In the genomic region with DNA sequence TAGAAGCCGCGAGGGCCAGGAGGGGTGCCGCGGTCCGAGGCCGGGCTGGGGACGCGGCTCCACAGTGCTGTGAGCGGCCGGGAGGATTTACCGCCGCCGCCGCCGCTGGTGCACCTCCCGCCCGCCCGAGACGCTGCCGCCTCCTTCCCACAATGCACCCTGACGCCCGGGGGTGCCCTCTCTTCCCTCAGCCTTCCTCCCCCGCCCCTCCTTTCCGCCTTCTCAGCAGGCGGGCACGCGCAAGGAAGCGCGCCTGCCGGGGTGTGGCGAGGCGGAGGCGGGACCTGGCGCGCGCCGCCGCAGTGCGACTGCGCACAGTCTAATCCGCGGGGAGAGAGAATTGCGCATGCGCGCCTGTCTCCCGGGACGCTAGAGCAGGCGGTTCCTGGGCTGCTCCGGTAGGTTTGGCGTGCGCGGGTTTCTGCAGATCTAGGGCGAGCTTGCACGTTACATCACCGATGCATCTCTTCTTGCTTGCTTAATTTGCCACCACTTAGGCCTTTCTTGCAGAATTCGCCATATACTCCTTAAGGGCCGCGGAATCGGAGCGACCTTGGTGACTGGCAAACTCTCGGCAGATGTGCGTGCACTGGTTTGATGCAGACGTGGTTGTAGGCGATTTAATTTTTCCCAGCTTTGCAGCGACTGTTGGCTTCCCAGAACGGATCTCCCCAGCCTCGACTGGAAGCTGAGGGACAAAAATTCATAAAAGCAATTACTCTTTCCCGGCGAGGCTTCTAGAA, we compare ENCODE assay signal across 1 cellular context.
TF ChIP-seq lines count a peak whose summit lies in the region.

Gene GVQW3, plus strand, starts transcription at position 347 of the 743 bp plus-strand sequence. CDS start 506 bp downstream, outside the sequence.
A gene with protein sequence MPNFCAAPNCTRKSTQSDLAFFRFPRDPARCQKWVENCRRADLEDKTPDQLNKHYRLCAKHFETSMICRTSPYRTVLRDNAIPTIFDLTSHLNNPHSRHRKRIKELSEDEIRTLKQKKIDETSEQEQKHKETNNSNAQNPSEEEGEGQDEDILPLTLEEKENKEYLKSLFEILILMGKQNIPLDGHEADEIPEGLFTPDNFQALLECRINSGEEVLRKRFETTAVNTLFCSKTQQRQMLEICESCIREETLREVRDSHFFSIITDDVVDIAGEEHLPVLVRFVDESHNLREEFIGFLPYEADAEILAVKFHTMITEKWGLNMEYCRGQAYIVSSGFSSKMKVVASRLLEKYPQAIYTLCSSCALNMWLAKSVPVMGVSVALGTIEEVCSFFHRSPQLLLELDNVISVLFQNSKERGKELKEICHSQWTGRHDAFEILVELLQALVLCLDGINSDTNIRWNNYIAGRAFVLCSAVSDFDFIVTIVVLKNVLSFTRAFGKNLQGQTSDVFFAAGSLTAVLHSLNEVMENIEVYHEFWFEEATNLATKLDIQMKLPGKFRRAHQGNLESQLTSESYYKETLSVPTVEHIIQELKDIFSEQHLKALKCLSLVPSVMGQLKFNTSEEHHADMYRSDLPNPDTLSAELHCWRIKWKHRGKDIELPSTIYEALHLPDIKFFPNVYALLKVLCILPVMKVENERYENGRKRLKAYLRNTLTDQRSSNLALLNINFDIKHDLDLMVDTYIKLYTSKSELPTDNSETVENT (minus strand): TSS at position 156 of the 743 bp plus-strand sequence. CDS start 296 bp downstream, outside the sequence.

TF ChIP-seq in HepG2, 621 proteins besides CTCF, POLR2A, EP300 and RAD21 (continued from another document and continues in another):
- peak; percentile 45; the same call in 1 of the 2 replicates for TF ChIP-seq ZNF142 (CRISPR knock-in tag; IDR thresholded peaks at IDR 0.05)
- TF ChIP-seq SAFB2 (CRISPR knock-in tag; IDR thresholded peaks at IDR 0.05; ENCODE audit: borderline replicate concordance, low read depth) = peak; percentile 79
- TF ChIP-seq ZHX2 (IDR thresholded peaks at IDR 0.05; ENCODE audit: low read depth) = peak; percentile 71; the same call in 1 of the 2 replicates
- TF ChIP-seq ZHX2 (CRISPR knock-in tag; IDR thresholded peaks at IDR 0.05; ENCODE audit: borderline replicate concordance) = no peak
- no peak for TF ChIP-seq FOXP1 (IDR thresholded peaks at IDR 0.05)
- TF ChIP-seq FOXP1 (CRISPR knock-in tag; IDR thresholded peaks at IDR 0.05) = no peak
- 0 out of 2 replicates have a peak, but pooled peaks have one; percentile 29 for TF ChIP-seq FOXK1 (CRISPR knock-in tag; IDR thresholded peaks at IDR 0.05; ENCODE audit: borderline replicate concordance, low read depth)
- TF ChIP-seq USF2 (IDR thresholded peaks at IDR 0.05; ENCODE audit: low read depth, low read length) = no peak
- peak; percentile 18; the same call in 1 of the 2 replicates for TF ChIP-seq USF2 (CRISPR knock-in tag; IDR thresholded peaks at IDR 0.05; ENCODE audit: borderline replicate concordance)
- TF ChIP-seq, protein P1, sequence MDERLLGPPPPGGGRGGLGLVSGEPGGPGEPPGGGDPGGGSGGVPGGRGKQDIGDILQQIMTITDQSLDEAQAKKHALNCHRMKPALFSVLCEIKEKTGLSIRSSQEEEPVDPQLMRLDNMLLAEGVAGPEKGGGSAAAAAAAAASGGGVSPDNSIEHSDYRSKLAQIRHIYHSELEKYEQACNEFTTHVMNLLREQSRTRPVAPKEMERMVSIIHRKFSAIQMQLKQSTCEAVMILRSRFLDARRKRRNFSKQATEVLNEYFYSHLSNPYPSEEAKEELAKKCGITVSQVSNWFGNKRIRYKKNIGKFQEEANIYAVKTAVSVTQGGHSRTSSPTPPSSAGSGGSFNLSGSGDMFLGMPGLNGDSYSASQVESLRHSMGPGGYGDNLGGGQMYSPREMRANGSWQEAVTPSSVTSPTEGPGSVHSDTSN (CRISPR knock-in tag; IDR thresholded peaks at IDR 0.05) = peak; percentile 24; the same call in 1 of the 2 replicates
- TF ChIP-seq SOX6 (IDR thresholded peaks at IDR 0.05) = no peak
- peak; percentile 64 for TF ChIP-seq SOX6 (CRISPR knock-in tag; IDR thresholded peaks at IDR 0.05)
- peak; percentile 61; the same call in 1 of the 2 replicates for TF ChIP-seq CCDC6 (CRISPR knock-in tag; IDR thresholded peaks at IDR 0.05)
- TF ChIP-seq FOXP4 (CRISPR knock-in tag; IDR thresholded peaks at IDR 0.05) = peak; percentile 49; the same call in 1 of the 2 replicates
- 0 out of 2 replicates have a peak, but pooled peaks have one; percentile 42 for TF ChIP-seq ZNF670 (CRISPR knock-in tag; IDR thresholded peaks at IDR 0.05; ENCODE audit: borderline replicate concordance)
- peak; percentile 90 for TF ChIP-seq ZNF605 (CRISPR knock-in tag; IDR thresholded peaks at IDR 0.05)
- TF ChIP-seq, protein P2, sequence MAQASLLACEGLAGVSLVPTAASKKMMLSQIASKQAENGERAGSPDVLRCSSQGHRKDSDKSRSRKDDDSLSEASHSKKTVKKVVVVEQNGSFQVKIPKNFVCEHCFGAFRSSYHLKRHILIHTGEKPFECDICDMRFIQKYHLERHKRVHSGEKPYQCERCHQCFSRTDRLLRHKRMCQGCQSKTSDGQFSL (CRISPR knock-in tag; IDR thresholded peaks at IDR 0.05) = peak; percentile 45; the same call in 1 of the 2 replicates
- TF ChIP-seq ZNF773 (CRISPR knock-in tag; IDR thresholded peaks at IDR 0.05; ENCODE audit: borderline replicate concordance) = no peak
- no peak for TF ChIP-seq IRX3 (CRISPR knock-in tag; IDR thresholded peaks at IDR 0.05; ENCODE audit: borderline replicate concordance, low read depth)
- no peak for TF ChIP-seq ONECUT2 (CRISPR knock-in tag; IDR thresholded peaks at IDR 0.05)
- TF ChIP-seq ARNT (IDR thresholded peaks at IDR 0.05) = no peak
- TF ChIP-seq NFE2L1 (CRISPR knock-in tag; IDR thresholded peaks at IDR 0.05; ENCODE audit: borderline replicate concordance) = no peak
- peak; percentile 85 for TF ChIP-seq HOXA3 (CRISPR knock-in tag; IDR thresholded peaks at IDR 0.05)
- TF ChIP-seq KMT2A (CRISPR knock-in tag; IDR thresholded peaks at IDR 0.05) = peak; percentile 85
- TF ChIP-seq TFDP2 (CRISPR knock-in tag; IDR thresholded peaks at IDR 0.05) = peak; percentile 84
- peak; percentile 80; the same call in 1 of the 2 replicates for TF ChIP-seq ZNF337 (CRISPR knock-in tag; IDR thresholded peaks at IDR 0.05; ENCODE audit: borderline replicate concordance, low read depth)
- no peak for TF ChIP-seq NFATC3 (CRISPR knock-in tag; IDR thresholded peaks at IDR 0.05)
- peak; percentile 86 for TF ChIP-seq SALL1 (CRISPR knock-in tag; IDR thresholded peaks at IDR 0.05)
- no peak for TF ChIP-seq SP1 (IDR thresholded peaks at IDR 0.05)
- peak; percentile 79 for TF ChIP-seq SP1 (CRISPR knock-in tag; IDR thresholded peaks at IDR 0.05)
- TF ChIP-seq MYC (CRISPR knock-in tag; IDR thresholded peaks at IDR 0.05; ENCODE audit: borderline replicate concordance) = peak; percentile 59; the same call in 1 of the 2 replicates
